ENCODE assay signal across 2 cellular contexts in the genomic region with DNA sequence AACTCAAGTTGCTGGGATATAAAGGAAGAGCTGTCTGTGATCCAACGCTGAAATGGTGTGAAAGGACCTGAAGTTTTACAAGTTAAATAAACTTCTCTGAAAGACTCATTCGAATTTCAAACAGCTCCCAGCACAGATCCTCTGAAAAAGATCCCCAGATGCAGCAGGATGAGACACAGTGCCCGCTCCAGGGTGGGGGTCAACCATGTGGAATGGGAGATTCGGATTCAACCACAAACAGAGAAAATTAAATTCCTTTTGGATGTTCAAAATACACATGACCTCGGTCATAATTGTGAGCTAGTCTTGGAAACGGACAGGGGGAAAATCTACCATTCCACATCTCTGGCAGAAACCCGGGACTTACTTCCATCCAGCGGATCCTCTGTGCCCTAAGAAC.
TF ChIP-seq lines count a peak whose summit lies in the region.

No MANE protein-coding gene starts in this region.

TF ChIP-seq in H1, 55 proteins besides CTCF, POLR2A, EP300 and RAD21:
- TF ChIP-seq, protein P1, sequence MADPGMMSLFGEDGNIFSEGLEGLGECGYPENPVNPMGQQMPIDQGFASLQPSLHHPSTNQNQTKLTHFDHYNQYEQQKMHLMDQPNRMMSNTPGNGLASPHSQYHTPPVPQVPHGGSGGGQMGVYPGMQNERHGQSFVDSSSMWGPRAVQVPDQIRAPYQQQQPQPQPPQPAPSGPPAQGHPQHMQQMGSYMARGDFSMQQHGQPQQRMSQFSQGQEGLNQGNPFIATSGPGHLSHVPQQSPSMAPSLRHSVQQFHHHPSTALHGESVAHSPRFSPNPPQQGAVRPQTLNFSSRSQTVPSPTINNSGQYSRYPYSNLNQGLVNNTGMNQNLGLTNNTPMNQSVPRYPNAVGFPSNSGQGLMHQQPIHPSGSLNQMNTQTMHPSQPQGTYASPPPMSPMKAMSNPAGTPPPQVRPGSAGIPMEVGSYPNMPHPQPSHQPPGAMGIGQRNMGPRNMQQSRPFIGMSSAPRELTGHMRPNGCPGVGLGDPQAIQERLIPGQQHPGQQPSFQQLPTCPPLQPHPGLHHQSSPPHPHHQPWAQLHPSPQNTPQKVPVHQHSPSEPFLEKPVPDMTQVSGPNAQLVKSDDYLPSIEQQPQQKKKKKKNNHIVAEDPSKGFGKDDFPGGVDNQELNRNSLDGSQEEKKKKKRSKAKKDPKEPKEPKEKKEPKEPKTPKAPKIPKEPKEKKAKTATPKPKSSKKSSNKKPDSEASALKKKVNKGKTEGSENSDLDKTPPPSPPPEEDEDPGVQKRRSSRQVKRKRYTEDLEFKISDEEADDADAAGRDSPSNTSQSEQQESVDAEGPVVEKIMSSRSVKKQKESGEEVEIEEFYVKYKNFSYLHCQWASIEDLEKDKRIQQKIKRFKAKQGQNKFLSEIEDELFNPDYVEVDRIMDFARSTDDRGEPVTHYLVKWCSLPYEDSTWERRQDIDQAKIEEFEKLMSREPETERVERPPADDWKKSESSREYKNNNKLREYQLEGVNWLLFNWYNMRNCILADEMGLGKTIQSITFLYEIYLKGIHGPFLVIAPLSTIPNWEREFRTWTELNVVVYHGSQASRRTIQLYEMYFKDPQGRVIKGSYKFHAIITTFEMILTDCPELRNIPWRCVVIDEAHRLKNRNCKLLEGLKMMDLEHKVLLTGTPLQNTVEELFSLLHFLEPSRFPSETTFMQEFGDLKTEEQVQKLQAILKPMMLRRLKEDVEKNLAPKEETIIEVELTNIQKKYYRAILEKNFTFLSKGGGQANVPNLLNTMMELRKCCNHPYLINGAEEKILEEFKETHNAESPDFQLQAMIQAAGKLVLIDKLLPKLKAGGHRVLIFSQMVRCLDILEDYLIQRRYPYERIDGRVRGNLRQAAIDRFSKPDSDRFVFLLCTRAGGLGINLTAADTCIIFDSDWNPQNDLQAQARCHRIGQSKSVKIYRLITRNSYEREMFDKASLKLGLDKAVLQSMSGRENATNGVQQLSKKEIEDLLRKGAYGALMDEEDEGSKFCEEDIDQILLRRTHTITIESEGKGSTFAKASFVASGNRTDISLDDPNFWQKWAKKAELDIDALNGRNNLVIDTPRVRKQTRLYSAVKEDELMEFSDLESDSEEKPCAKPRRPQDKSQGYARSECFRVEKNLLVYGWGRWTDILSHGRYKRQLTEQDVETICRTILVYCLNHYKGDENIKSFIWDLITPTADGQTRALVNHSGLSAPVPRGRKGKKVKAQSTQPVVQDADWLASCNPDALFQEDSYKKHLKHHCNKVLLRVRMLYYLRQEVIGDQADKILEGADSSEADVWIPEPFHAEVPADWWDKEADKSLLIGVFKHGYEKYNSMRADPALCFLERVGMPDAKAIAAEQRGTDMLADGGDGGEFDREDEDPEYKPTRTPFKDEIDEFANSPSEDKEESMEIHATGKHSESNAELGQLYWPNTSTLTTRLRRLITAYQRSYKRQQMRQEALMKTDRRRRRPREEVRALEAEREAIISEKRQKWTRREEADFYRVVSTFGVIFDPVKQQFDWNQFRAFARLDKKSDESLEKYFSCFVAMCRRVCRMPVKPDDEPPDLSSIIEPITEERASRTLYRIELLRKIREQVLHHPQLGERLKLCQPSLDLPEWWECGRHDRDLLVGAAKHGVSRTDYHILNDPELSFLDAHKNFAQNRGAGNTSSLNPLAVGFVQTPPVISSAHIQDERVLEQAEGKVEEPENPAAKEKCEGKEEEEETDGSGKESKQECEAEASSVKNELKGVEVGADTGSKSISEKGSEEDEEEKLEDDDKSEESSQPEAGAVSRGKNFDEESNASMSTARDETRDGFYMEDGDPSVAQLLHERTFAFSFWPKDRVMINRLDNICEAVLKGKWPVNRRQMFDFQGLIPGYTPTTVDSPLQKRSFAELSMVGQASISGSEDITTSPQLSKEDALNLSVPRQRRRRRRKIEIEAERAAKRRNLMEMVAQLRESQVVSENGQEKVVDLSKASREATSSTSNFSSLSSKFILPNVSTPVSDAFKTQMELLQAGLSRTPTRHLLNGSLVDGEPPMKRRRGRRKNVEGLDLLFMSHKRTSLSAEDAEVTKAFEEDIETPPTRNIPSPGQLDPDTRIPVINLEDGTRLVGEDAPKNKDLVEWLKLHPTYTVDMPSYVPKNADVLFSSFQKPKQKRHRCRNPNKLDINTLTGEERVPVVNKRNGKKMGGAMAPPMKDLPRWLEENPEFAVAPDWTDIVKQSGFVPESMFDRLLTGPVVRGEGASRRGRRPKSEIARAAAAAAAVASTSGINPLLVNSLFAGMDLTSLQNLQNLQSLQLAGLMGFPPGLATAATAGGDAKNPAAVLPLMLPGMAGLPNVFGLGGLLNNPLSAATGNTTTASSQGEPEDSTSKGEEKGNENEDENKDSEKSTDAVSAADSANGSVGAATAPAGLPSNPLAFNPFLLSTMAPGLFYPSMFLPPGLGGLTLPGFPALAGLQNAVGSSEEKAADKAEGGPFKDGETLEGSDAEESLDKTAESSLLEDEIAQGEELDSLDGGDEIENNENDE (IDR thresholded peaks at IDR 0.05; ENCODE audit: insufficient replicate concordance, low read length): no peak
- TF ChIP-seq TBP (IDR thresholded peaks at IDR 0.05; ENCODE audit: low read depth, low read length): no peak
- no peak for TF ChIP-seq ZNF274 (IDR thresholded peaks at IDR 0.05; ENCODE audit: borderline replicate concordance, extremely low read depth, low read length)
- TF ChIP-seq GTF2F1 (IDR thresholded peaks at IDR 0.05; ENCODE audit: borderline replicate concordance, low read depth, low read length): no peak
- TF ChIP-seq KDM5A (IDR thresholded peaks at IDR 0.05; ENCODE audit: low read length): no peak

TF ChIP-seq in WTC11, 78 proteins besides CTCF, POLR2A, EP300 and RAD21 (continued from another document):
- no peak for TF ChIP-seq ZBTB43 (CRISPR knock-in tag; IDR thresholded peaks at IDR 0.05)
